ENCODE assay signal across 1 cellular context in the genomic region with DNA sequence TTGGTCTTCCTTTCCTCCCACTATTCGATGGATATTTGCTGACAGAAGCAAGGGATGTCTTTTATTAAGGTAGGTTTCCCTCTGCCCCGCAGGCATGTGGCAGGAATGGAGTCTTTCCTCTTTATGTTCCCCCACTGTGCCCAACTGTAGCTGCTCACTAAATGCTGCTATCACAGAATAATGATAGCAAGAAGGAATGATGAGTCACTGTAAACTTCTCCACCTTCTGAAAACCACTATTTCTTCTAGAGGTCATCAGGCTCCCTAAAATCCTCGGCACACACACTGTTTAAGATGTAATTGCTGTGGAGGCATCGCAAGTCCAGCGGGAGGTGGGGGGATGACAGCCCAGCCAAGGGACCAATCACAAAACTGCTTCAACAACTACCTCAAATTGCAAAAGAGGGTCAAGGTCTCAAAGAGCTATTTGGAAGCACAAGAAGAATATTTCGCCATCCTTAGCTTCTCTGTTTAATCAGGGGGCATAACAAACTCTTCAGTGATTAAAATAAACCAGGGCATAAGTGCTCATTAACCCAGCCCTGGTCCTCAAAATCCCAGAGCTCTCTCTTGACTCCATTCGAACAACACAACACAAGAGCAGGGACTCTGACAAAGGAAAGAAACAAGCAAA.
TF ChIP-seq lines count a peak whose summit lies in the region.

No MANE protein-coding gene starts in this region.

TF ChIP-seq in HepG2, 621 proteins besides CTCF, POLR2A, EP300 and RAD21 (continues in another document):
- TF ChIP-seq SOX13 (IDR thresholded peaks at IDR 0.05) (no peak), SOX13 (CRISPR knock-in tag; conservative IDR thresholded peaks at IDR 0.05 in 1 of 2, IDR thresholded peaks at IDR 0.05 in 1 of 2) (peak in 1 of 2 experiments; percentile 43; a peak in 1 of 4 replicates), GATAD2A (CRISPR knock-in tag; IDR thresholded peaks at IDR 0.05) (peak; percentile 54; the same call in 1 of the 2 replicates), NR2C2 (CRISPR knock-in tag; IDR thresholded peaks at IDR 0.05; ENCODE audit: borderline replicate concordance) (peak; percentile 74), CEBPG (CRISPR knock-in tag; IDR thresholded peaks at IDR 0.05) (peak; percentile 72), ZMYM4 (CRISPR knock-in tag; IDR thresholded peaks at IDR 0.05) (0 out of 2 replicates have a peak, but pooled peaks have one; percentile 32), NBN (conservative IDR thresholded peaks at IDR 0.05) (no peak), NFE2L2 (IDR thresholded peaks at IDR 0.05; ENCODE audit: low read length) (peak; percentile 54; the same call in 1 of the 2 replicates), SALL1 (CRISPR knock-in tag; IDR thresholded peaks at IDR 0.05) (0 out of 2 replicates have a peak, but pooled peaks have one; percentile 33), NFYB (CRISPR knock-in tag; IDR thresholded peaks at IDR 0.05) (peak; percentile 26; the same call in 1 of the 2 replicates), NR2F6 (IDR thresholded peaks at IDR 0.05) (peak; percentile 59), NR2F6 (CRISPR knock-in tag; IDR thresholded peaks at IDR 0.05) (peak; percentile 38; the same call in 1 of the 2 replicates), SOX6 (IDR thresholded peaks at IDR 0.05) (no peak), SOX6 (CRISPR knock-in tag; IDR thresholded peaks at IDR 0.05) (peak; percentile 54; the same call in 1 of the 2 replicates), NFE2 (CRISPR knock-in tag; IDR thresholded peaks at IDR 0.05) (no peak), NRL (CRISPR knock-in tag; IDR thresholded peaks at IDR 0.05; ENCODE audit: borderline replicate concordance) (no peak), HNF4A (CRISPR knock-in tag; IDR thresholded peaks at IDR 0.05) (peak; percentile 50), PHF5A (CRISPR knock-in tag; IDR thresholded peaks at IDR 0.05; ENCODE audit: low read depth, unreplicated experiment) (no peak), NFYC (CRISPR knock-in tag; IDR thresholded peaks at IDR 0.05) (peak; percentile 39), AGO1 (IDR thresholded peaks at IDR 0.05; ENCODE audit: low read depth, low read length, poor library complexity, severe bottlenecking) (no peak), ZNF790 (CRISPR knock-in tag; IDR thresholded peaks at IDR 0.05; ENCODE audit: borderline replicate concordance) (no peak), HNF4G (IDR thresholded peaks at IDR 0.05; ENCODE audit: borderline replicate concordance, low read depth, low read length) (peak; percentile 52; the same call in 1 of the 2 replicates), HNF4G (CRISPR knock-in tag; IDR thresholded peaks at IDR 0.05; ENCODE audit: borderline replicate concordance, low read depth) (no peak), KLF6 (CRISPR knock-in tag; IDR thresholded peaks at IDR 0.05) (0 out of 2 replicates have a peak, but pooled peaks have one; percentile 20), JUNB (CRISPR knock-in tag; IDR thresholded peaks at IDR 0.05; ENCODE audit: borderline replicate concordance) (no peak)
- TF ChIP-seq, protein P1, sequence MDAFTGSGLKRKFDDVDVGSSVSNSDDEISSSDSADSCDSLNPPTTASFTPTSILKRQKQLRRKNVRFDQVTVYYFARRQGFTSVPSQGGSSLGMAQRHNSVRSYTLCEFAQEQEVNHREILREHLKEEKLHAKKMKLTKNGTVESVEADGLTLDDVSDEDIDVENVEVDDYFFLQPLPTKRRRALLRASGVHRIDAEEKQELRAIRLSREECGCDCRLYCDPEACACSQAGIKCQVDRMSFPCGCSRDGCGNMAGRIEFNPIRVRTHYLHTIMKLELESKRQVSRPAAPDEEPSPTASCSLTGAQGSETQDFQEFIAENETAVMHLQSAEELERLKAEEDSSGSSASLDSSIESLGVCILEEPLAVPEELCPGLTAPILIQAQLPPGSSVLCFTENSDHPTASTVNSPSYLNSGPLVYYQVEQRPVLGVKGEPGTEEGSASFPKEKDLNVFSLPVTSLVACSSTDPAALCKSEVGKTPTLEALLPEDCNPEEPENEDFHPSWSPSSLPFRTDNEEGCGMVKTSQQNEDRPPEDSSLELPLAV (CRISPR knock-in tag; conservative IDR thresholded peaks at IDR 0.05; ENCODE audit: low read depth), result no peak
- TF ChIP-seq, protein P2, sequence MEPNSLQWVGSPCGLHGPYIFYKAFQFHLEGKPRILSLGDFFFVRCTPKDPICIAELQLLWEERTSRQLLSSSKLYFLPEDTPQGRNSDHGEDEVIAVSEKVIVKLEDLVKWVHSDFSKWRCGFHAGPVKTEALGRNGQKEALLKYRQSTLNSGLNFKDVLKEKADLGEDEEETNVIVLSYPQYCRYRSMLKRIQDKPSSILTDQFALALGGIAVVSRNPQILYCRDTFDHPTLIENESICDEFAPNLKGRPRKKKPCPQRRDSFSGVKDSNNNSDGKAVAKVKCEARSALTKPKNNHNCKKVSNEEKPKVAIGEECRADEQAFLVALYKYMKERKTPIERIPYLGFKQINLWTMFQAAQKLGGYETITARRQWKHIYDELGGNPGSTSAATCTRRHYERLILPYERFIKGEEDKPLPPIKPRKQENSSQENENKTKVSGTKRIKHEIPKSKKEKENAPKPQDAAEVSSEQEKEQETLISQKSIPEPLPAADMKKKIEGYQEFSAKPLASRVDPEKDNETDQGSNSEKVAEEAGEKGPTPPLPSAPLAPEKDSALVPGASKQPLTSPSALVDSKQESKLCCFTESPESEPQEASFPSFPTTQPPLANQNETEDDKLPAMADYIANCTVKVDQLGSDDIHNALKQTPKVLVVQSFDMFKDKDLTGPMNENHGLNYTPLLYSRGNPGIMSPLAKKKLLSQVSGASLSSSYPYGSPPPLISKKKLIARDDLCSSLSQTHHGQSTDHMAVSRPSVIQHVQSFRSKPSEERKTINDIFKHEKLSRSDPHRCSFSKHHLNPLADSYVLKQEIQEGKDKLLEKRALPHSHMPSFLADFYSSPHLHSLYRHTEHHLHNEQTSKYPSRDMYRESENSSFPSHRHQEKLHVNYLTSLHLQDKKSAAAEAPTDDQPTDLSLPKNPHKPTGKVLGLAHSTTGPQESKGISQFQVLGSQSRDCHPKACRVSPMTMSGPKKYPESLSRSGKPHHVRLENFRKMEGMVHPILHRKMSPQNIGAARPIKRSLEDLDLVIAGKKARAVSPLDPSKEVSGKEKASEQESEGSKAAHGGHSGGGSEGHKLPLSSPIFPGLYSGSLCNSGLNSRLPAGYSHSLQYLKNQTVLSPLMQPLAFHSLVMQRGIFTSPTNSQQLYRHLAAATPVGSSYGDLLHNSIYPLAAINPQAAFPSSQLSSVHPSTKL (CRISPR knock-in tag; IDR thresholded peaks at IDR 0.05), result peak; percentile 42; the same call in 1 of the 2 replicates
- TF ChIP-seq, protein P3, sequence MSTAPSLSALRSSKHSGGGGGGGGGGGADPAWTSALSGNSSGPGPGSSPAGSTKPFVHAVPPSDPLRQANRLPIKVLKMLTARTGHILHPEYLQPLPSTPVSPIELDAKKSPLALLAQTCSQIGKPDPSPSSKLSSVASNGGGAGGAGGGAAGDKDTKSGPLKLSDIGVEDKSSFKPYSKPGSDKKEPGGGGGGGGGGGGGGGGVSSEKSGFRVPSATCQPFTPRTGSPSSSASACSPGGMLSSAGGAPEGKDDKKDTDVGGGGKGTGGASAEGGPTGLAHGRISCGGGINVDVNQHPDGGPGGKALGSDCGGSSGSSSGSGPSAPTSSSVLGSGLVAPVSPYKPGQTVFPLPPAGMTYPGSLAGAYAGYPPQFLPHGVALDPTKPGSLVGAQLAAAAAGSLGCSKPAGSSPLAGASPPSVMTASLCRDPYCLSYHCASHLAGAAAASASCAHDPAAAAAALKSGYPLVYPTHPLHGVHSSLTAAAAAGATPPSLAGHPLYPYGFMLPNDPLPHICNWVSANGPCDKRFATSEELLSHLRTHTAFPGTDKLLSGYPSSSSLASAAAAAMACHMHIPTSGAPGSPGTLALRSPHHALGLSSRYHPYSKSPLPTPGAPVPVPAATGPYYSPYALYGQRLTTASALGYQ (CRISPR knock-in tag; IDR thresholded peaks at IDR 0.05), result no peak
- TF ChIP-seq, protein P4, sequence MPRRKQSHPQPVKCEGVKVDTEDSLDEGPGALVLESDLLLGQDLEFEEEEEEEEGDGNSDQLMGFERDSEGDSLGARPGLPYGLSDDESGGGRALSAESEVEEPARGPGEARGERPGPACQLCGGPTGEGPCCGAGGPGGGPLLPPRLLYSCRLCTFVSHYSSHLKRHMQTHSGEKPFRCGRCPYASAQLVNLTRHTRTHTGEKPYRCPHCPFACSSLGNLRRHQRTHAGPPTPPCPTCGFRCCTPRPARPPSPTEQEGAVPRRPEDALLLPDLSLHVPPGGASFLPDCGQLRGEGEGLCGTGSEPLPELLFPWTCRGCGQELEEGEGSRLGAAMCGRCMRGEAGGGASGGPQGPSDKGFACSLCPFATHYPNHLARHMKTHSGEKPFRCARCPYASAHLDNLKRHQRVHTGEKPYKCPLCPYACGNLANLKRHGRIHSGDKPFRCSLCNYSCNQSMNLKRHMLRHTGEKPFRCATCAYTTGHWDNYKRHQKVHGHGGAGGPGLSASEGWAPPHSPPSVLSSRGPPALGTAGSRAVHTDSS (CRISPR knock-in tag; conservative IDR thresholded peaks at IDR 0.05), result no peak
- TF ChIP-seq, protein P5, sequence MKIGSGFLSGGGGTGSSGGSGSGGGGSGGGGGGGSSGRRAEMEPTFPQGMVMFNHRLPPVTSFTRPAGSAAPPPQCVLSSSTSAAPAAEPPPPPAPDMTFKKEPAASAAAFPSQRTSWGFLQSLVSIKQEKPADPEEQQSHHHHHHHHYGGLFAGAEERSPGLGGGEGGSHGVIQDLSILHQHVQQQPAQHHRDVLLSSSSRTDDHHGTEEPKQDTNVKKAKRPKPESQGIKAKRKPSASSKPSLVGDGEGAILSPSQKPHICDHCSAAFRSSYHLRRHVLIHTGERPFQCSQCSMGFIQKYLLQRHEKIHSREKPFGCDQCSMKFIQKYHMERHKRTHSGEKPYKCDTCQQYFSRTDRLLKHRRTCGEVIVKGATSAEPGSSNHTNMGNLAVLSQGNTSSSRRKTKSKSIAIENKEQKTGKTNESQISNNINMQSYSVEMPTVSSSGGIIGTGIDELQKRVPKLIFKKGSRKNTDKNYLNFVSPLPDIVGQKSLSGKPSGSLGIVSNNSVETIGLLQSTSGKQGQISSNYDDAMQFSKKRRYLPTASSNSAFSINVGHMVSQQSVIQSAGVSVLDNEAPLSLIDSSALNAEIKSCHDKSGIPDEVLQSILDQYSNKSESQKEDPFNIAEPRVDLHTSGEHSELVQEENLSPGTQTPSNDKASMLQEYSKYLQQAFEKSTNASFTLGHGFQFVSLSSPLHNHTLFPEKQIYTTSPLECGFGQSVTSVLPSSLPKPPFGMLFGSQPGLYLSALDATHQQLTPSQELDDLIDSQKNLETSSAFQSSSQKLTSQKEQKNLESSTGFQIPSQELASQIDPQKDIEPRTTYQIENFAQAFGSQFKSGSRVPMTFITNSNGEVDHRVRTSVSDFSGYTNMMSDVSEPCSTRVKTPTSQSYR (CRISPR knock-in tag; IDR thresholded peaks at IDR 0.05; ENCODE audit: borderline replicate concordance), result no peak
- TF ChIP-seq, protein P6, sequence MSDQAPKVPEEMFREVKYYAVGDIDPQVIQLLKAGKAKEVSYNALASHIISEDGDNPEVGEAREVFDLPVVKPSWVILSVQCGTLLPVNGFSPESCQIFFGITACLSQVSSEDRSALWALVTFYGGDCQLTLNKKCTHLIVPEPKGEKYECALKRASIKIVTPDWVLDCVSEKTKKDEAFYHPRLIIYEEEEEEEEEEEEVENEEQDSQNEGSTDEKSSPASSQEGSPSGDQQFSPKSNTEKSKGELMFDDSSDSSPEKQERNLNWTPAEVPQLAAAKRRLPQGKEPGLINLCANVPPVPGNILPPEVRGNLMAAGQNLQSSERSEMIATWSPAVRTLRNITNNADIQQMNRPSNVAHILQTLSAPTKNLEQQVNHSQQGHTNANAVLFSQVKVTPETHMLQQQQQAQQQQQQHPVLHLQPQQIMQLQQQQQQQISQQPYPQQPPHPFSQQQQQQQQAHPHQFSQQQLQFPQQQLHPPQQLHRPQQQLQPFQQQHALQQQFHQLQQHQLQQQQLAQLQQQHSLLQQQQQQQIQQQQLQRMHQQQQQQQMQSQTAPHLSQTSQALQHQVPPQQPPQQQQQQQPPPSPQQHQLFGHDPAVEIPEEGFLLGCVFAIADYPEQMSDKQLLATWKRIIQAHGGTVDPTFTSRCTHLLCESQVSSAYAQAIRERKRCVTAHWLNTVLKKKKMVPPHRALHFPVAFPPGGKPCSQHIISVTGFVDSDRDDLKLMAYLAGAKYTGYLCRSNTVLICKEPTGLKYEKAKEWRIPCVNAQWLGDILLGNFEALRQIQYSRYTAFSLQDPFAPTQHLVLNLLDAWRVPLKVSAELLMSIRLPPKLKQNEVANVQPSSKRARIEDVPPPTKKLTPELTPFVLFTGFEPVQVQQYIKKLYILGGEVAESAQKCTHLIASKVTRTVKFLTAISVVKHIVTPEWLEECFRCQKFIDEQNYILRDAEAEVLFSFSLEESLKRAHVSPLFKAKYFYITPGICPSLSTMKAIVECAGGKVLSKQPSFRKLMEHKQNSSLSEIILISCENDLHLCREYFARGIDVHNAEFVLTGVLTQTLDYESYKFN (CRISPR knock-in tag; conservative IDR thresholded peaks at IDR 0.05), result 0 out of 2 replicates have a peak, but pooled peaks have one; percentile 24
